Comparison of ENCODE assay signal across 1 cellular context in genomic region chr4:112230879-112231778, GRCh38.
TF ChIP-seq lines count a peak whose summit lies in the region.

No MANE protein-coding gene starts in this region.

TF ChIP-seq in HepG2, 621 proteins besides CTCF, POLR2A, EP300 and RAD21 (continued from another document and continues in another):
- no peak for TF ChIP-seq ZHX2 (IDR thresholded peaks at IDR 0.05; ENCODE audit: low read depth)
- TF ChIP-seq ZHX2 (CRISPR knock-in tag; IDR thresholded peaks at IDR 0.05; ENCODE audit: borderline replicate concordance), result no peak
- TF ChIP-seq ELF1 (CRISPR knock-in tag; IDR thresholded peaks at IDR 0.05), result peak; percentile 79
- no peak for TF ChIP-seq ZNF382 (CRISPR knock-in tag; IDR thresholded peaks at IDR 0.05; ENCODE audit: borderline replicate concordance)
- no peak; the same call in 1 of the 2 replicates for TF ChIP-seq THAP8 (CRISPR knock-in tag; IDR thresholded peaks at IDR 0.05; ENCODE audit: borderline replicate concordance)
- TF ChIP-seq HMG20A (CRISPR knock-in tag; IDR thresholded peaks at IDR 0.05; ENCODE audit: borderline replicate concordance), result peak; percentile 48; the same call in 1 of the 2 replicates
- TF ChIP-seq ZBTB44 (CRISPR knock-in tag; IDR thresholded peaks at IDR 0.05), result 0 out of 2 replicates have a peak, but pooled peaks have one; percentile 14
- TF ChIP-seq SNAI1 (CRISPR knock-in tag; IDR thresholded peaks at IDR 0.05; ENCODE audit: borderline replicate concordance), result no peak
- no peak; the same call in none of the 2 replicates for TF ChIP-seq POLR2G (IDR thresholded peaks at IDR 0.05; ENCODE audit: low read depth, low read length)
- no peak; the same call in 1 of the 2 replicates for TF ChIP-seq NR2F2 (IDR thresholded peaks at IDR 0.05; ENCODE audit: borderline replicate concordance, low read depth)
- TF ChIP-seq MLXIP (CRISPR knock-in tag; IDR thresholded peaks at IDR 0.05; ENCODE audit: borderline replicate concordance), result peak; percentile 58; the same call in 1 of the 2 replicates
- no peak for TF ChIP-seq CBX1 (IDR thresholded peaks at IDR 0.05; ENCODE audit: low read depth)
- TF ChIP-seq ZNF501 (CRISPR knock-in tag; IDR thresholded peaks at IDR 0.05), result peak; percentile 81
- no peak for TF ChIP-seq RARG (CRISPR knock-in tag; IDR thresholded peaks at IDR 0.05; ENCODE audit: low read depth)
- TF ChIP-seq NCOR1 (IDR thresholded peaks at IDR 0.05; ENCODE audit: borderline replicate concordance, low read length), result peak; percentile 92
- no peak for TF ChIP-seq HHEX (CRISPR knock-in tag; IDR thresholded peaks at IDR 0.05)
- TF ChIP-seq TIGD3 (CRISPR knock-in tag; IDR thresholded peaks at IDR 0.05; ENCODE audit: borderline replicate concordance), result no peak
- peak; percentile 88 for TF ChIP-seq CEBPG (CRISPR knock-in tag; IDR thresholded peaks at IDR 0.05)
- peak; percentile 68 for TF ChIP-seq HNRNPLL (IDR thresholded peaks at IDR 0.05; ENCODE audit: low read depth, low read length, poor library complexity, severe bottlenecking)
- no peak for TF ChIP-seq ZNF883 (CRISPR knock-in tag; IDR thresholded peaks at IDR 0.05; ENCODE audit: not compliant biosample characterization)
- TF ChIP-seq ZNF296 (CRISPR knock-in tag; conservative IDR thresholded peaks at IDR 0.05), result no peak
- no peak for TF ChIP-seq ZZZ3 (CRISPR knock-in tag; IDR thresholded peaks at IDR 0.05; ENCODE audit: borderline replicate concordance)
- TF ChIP-seq ZNF768 (CRISPR knock-in tag; IDR thresholded peaks at IDR 0.05), result no peak
- TF ChIP-seq PLSCR1 (CRISPR knock-in tag; IDR thresholded peaks at IDR 0.05; ENCODE audit: borderline replicate concordance), result no peak
- TF ChIP-seq HMG20B (CRISPR knock-in tag; conservative IDR thresholded peaks at IDR 0.05), result peak; percentile 63; the same call in 1 of the 2 replicates
- TF ChIP-seq ATF5 (CRISPR knock-in tag; IDR thresholded peaks at IDR 0.05; ENCODE audit: low read depth), result no peak
- 0 out of 2 replicates have a peak, but pooled peaks have one; percentile 37 for TF ChIP-seq BRCA1 (CRISPR knock-in tag; IDR thresholded peaks at IDR 0.05)
- no peak; the same call in 1 of the 2 replicates for TF ChIP-seq SATB2 (CRISPR knock-in tag; IDR thresholded peaks at IDR 0.05)
- peak; percentile 86 for TF ChIP-seq FOXJ3 (CRISPR knock-in tag; IDR thresholded peaks at IDR 0.05; ENCODE audit: borderline replicate concordance)
- 0 out of 2 replicates have a peak, but pooled peaks have one; percentile 9 for TF ChIP-seq ARNT2 (CRISPR knock-in tag; IDR thresholded peaks at IDR 0.05; ENCODE audit: low read depth)
- TF ChIP-seq ZNF709 (CRISPR knock-in tag; IDR thresholded peaks at IDR 0.05), result no peak
- peak; percentile 29; the same call in 1 of the 2 replicates for TF ChIP-seq BHLHE40 (IDR thresholded peaks at IDR 0.05; ENCODE audit: low read length)
- 0 out of 2 replicates have a peak, but pooled peaks have one; percentile 64 for TF ChIP-seq HNRNPUL1 (IDR thresholded peaks at IDR 0.05; ENCODE audit: low read depth, low read length)
- no peak; the same call in 1 of the 2 replicates for TF ChIP-seq ZNF816 (CRISPR knock-in tag; IDR thresholded peaks at IDR 0.05; ENCODE audit: borderline replicate concordance)
- TF ChIP-seq REXO4 (CRISPR knock-in tag; IDR thresholded peaks at IDR 0.05; ENCODE audit: borderline replicate concordance), result no peak
- no peak for TF ChIP-seq SMAD9 (CRISPR knock-in tag; IDR thresholded peaks at IDR 0.05)
- TF ChIP-seq HNF4G (IDR thresholded peaks at IDR 0.05; ENCODE audit: borderline replicate concordance, low read depth, low read length), result peak; percentile 91; the same call in 1 of the 2 replicates
- peak; percentile 96; the same call in 1 of the 2 replicates for TF ChIP-seq HNF4G (CRISPR knock-in tag; IDR thresholded peaks at IDR 0.05; ENCODE audit: borderline replicate concordance, low read depth)
- TF ChIP-seq ZNF556 (CRISPR knock-in tag; IDR thresholded peaks at IDR 0.05; ENCODE audit: borderline replicate concordance), result no peak
- TF ChIP-seq ZNF30 (CRISPR knock-in tag; IDR thresholded peaks at IDR 0.05), result no peak
- TF ChIP-seq CBFB (CRISPR knock-in tag; IDR thresholded peaks at IDR 0.05), result 0 out of 2 replicates have a peak, but pooled peaks have one; percentile 1
- TF ChIP-seq CENPBD1 (CRISPR knock-in tag; IDR thresholded peaks at IDR 0.05; ENCODE audit: borderline replicate concordance, low read depth), result no peak
- TF ChIP-seq ZNF547 (CRISPR knock-in tag; IDR thresholded peaks at IDR 0.05), result no peak
- TF ChIP-seq ZNF839 (CRISPR knock-in tag; IDR thresholded peaks at IDR 0.05; ENCODE audit: borderline replicate concordance), result no peak
- no peak for TF ChIP-seq ZNF264 (CRISPR knock-in tag; IDR thresholded peaks at IDR 0.05)
- TF ChIP-seq RAD51 (IDR thresholded peaks at IDR 0.05; ENCODE audit: borderline replicate concordance), result no peak
- no peak for TF ChIP-seq CHCHD3 (CRISPR knock-in tag; IDR thresholded peaks at IDR 0.05)
- no peak; the same call in 1 of the 2 replicates for TF ChIP-seq ZNF607 (CRISPR knock-in tag; IDR thresholded peaks at IDR 0.05; ENCODE audit: borderline replicate concordance)
- TF ChIP-seq TFDP1 (CRISPR knock-in tag; IDR thresholded peaks at IDR 0.05; ENCODE audit: borderline replicate concordance), result peak; percentile 85
- no peak for TF ChIP-seq ZNF784 (CRISPR knock-in tag; IDR thresholded peaks at IDR 0.05; ENCODE audit: borderline replicate concordance)
- no peak for TF ChIP-seq PTBP1 (IDR thresholded peaks at IDR 0.05; ENCODE audit: low read depth, low read length, poor library complexity, severe bottlenecking)
- no peak for TF ChIP-seq CENPT (CRISPR knock-in tag; IDR thresholded peaks at IDR 0.05; ENCODE audit: low read depth)
- no peak for TF ChIP-seq NFRKB (IDR thresholded peaks at IDR 0.05)
- no peak for TF ChIP-seq NR2F6 (IDR thresholded peaks at IDR 0.05)
- TF ChIP-seq NR2F6 (CRISPR knock-in tag; IDR thresholded peaks at IDR 0.05), result no peak; the same call in 1 of the 2 replicates
